Comparison of ENCODE assay signal across 10 cellular contexts in the genomic region with DNA sequence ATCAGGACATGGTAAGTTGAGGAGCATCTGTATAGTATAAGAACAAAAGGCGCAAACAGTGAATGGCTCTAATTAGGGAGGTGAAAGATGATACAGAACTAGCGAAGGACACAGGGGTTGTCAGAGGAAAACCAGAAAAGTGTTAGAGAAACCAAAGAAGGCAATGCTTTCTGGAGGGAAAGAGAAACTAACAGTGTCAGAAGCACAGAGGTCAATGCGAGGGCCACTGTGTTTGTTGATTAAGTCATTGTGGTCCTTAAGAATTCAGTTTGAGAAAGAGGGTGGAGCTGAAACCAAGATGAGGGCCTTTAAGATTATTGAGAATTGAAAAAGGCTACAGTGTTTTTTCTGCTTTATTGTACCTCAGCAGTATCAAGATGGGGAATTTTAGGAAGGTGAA. TPM values are rescaled to one million over a fixed set of nuclear protein-coding genes. Genes with fewer than 3 reads are reported as not detected.
DNase-seq lines count a peak whose midpoint lies in the region; ATAC-seq lines count a peak whose summit lies in the region.
"Had no signal": no experiment of that assay in that cellular context is flagged by ENCODE, and none has a peak within 500 bp of the region (broad histone marks: within the 10 kb centered on the region; RNA-seq: fewer than 3 reads in every experiment).

No MANE protein-coding gene starts in this region.

- H3K4me3 ChIP-seq in MG63 = no peak overlapping the region

- no peaks in the 10 kb centered on the region for H3K9me3 ChIP-seq in MG63

- peak; percentile 96 for ATAC-seq in GM18511 (IDR thresholded peaks at IDR 0.05; ENCODE audit: unreplicated experiment)
- ATAC-seq in GM21576 (IDR thresholded peaks at IDR 0.05; ENCODE audit: unreplicated experiment) = peak; percentile 91
- peak; percentile 90 for ATAC-seq in HG03460 (IDR thresholded peaks at IDR 0.05; ENCODE audit: unreplicated experiment)

- no peaks in the 10 kb centered on the region for H3K27me3 ChIP-seq in MG63

- peaks cover 12% of the 10 kb centered on the region for H3K36me3 ChIP-seq in MG63

- DNase-seq in left kidney (ENCODE audit: low read depth, low spot score) (peak; percentile 23), MG63 (no peak), retina (no peak), NCI-H1930 (lab: John Stamatoyannopoulos, UW) (no peak), foreskin melanocyte (no peak)
- DNase-seq: activated naive CD4-positive, alpha-beta T cell treated with anti-CD3 and anti-CD28 coated beads for 36 hours; naive B cell had no signal

RNA-seq across cellular contexts. Expression of a gene that starts 28.8 kb away (rescaled TPM):
- total RNA-seq in MG63 (2014; rRNA removed; shearing (Covaris generic); ENCODE audit: low replicate concordance) = 34.5 and 54.7 TPM in 2 replicates
